Comparison of ENCODE assay signal across 1 cellular context in genomic region chr2:31558401-31559295, GRCh38.
A peak's percentile ranks its signal among the peaks of the same experiment; 100 is the strongest.
TF ChIP-seq lines count a peak whose summit lies in the region.

No MANE protein-coding gene starts in this region.

TF ChIP-seq in K562, 482 proteins besides CTCF, POLR2A, EP300 and RAD21 (continued from another document):
- TF ChIP-seq ZNF318 (IDR thresholded peaks at IDR 0.05; ENCODE audit: borderline replicate concordance in 1 of 2, low read depth in 1 of 2) (peak in 1 of 2 experiments; percentile 58; a peak in 1 of 4 replicates), ARID3B (CRISPR knock-in tag; IDR thresholded peaks at IDR 0.05; ENCODE audit: borderline replicate concordance) (no peak), SOX6 (IDR thresholded peaks at IDR 0.05) (0 out of 2 replicates have a peak, but pooled peaks have one; percentile 18), TRIM24 (IDR thresholded peaks at IDR 0.05) (peak; percentile 80 to 88; a peak in 2 of 4 replicates), CEBPG (CRISPR knock-in tag; IDR thresholded peaks at IDR 0.05) (no peak), CEBPG (tag; conservative IDR thresholded peaks at IDR 0.05 in 1 of 2, IDR thresholded peaks at IDR 0.05 in 1 of 2) (peak; percentile 85 to 97), ZNF766 (CRISPR knock-in tag; conservative IDR thresholded peaks at IDR 0.05) (peak; percentile 71; the same call in 1 of the 2 replicates), ZNF584 (CRISPR knock-in tag; IDR thresholded peaks at IDR 0.05; ENCODE audit: low read depth) (peak; percentile 75), SRF (CRISPR knock-in tag; IDR thresholded peaks at IDR 0.05) (peak; percentile 51 to 97; a peak in 2 of 4 replicates), FOSL1 (tag; conservative IDR thresholded peaks at IDR 0.05) (peak; percentile 75), ATF7 (IDR thresholded peaks at IDR 0.05) (peak; percentile 86), CREM (IDR thresholded peaks at IDR 0.05; ENCODE audit: low read depth) (peak; percentile 36; the same call in 1 of the 2 replicates), ATF6 (CRISPR knock-in tag; IDR thresholded peaks at IDR 0.05) (no peak), PBX2 (CRISPR knock-in tag; IDR thresholded peaks at IDR 0.05; ENCODE audit: low read depth) (no peak), PBX2 (tag; conservative IDR thresholded peaks at IDR 0.05; ENCODE audit: low read depth) (0 out of 2 replicates have a peak, but pooled peaks have one; percentile 19), BACH1 (tag; IDR thresholded peaks at IDR 0.05) (peak; percentile 50; the same call in 1 of the 2 replicates), PATZ1 (CRISPR knock-in tag; IDR thresholded peaks at IDR 0.05; ENCODE audit: borderline replicate concordance) (no peak), JUND (IDR thresholded peaks at IDR 0.05; ENCODE audit: borderline replicate concordance, low read depth, low read length) (0 out of 2 replicates have a peak, but pooled peaks have one; percentile 25), JUND (tag; IDR thresholded peaks at IDR 0.05; ENCODE audit: borderline replicate concordance, low read depth, low read length) (peak; percentile 52; the same call in 1 of the 3 replicates), NFIC (IDR thresholded peaks at IDR 0.05) (no peak), THRA (IDR thresholded peaks at IDR 0.05) (no peak), KAT7 (CRISPR knock-in tag; IDR thresholded peaks at IDR 0.05; ENCODE audit: borderline replicate concordance) (no peak)
TF ChIP-seq in K562: peak in this region for 19.
